ENCODE assay signal across 16 cellular contexts in the genomic region with DNA sequence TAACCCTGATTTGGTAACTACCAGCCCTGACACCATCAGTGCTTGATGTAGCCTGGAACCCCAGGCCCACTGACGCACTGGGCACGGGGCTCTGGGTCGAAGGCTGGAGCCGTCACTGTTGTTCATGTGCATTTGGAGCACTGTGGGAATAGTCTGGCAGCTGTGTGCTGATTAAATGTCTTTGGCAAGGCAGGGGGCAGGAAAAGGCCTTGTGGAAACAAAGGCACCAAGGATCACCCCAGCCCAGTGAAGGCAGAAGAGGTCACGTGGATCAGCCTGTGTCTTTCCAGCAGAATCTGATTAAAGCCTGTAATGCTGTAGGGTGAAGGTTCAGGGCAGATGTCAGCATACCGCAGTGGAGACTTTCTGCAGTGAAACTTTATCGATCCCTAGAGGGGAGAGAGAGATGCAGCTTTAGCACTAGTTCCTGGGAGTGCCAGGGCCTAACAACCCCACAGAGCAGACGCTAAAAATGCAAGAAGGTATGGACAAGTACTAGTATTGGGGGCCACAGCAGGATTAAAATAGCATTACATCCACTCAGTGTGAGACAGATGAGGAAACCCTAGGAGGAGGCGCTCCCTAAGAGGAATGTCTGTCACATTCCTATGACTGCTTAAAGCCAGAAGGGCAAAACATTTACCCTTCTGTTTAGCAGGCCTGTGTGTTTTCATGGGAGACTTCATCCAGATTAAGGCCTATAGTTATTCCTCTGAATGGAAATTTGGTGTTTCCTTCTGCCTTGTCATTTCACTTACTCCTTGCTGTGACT. TPM values are rescaled to one million over a fixed set of nuclear protein-coding genes. Genes with fewer than 3 reads are reported as not detected.
DNase-seq lines count a peak whose midpoint lies in the region; ATAC-seq and FAIRE-seq lines count a peak whose summit lies in the region.
"Had no signal": no experiment of that assay in that cellular context is flagged by ENCODE, and none has a peak within 500 bp of the region (broad histone marks: within the 10 kb centered on the region; RNA-seq: fewer than 3 reads in every experiment).

No MANE protein-coding gene starts in this region.

- no peak overlapping the region for H4K8ac ChIP-seq in mesenchymal stem cell (ENCODE audit: low read length)

- no peak overlapping the region for H2AFZ ChIP-seq in mesenchymal stem cell (ENCODE audit: low read depth, low read length)
- H2AFZ ChIP-seq: hepatocyte had no signal

- H2BK5ac ChIP-seq in mesenchymal stem cell (ENCODE audit: low read depth, low read length, poor library complexity, severe bottlenecking): no peak overlapping the region

- H3K4me2 ChIP-seq in mesenchymal stem cell (ENCODE audit: low read length, poor library complexity, severe bottlenecking): no peak overlapping the region
- H3K4me2 ChIP-seq: hepatocyte had no signal

- H3K4ac ChIP-seq in mesenchymal stem cell (ENCODE audit: low read depth in 1 of 2, low read length in 2 of 2): no peak overlapping the region

- H4K91ac ChIP-seq in mesenchymal stem cell (ENCODE audit: low read length): no peak overlapping the region

- H3K9ac ChIP-seq in mesenchymal stem cell (ENCODE audit: low read length): no peak overlapping the region

- no peak overlapping the region for H2BK12ac ChIP-seq in mesenchymal stem cell (ENCODE audit: low read length in 2 of 2)

- ATAC-seq in left ventricle myocardium superior (no peak), HG03159 (IDR thresholded peaks at IDR 0.05; ENCODE audit: unreplicated experiment) (no peak)
- ATAC-seq: activated T-helper 17 cell treated with anti-CD3 and anti-CD28 coated beads, Interleukin-2, amount 50 U/mL, for 72 hours; lower lobe of right lung had no signal

- H2BK120ac ChIP-seq in mesenchymal stem cell (ENCODE audit: low read depth, low read length): no peak overlapping the region

- no peak overlapping the region for H3K14ac ChIP-seq in mesenchymal stem cell (ENCODE audit: low read length in 2 of 2)

- peaks cover 51 to 87% of the 10 kb centered on the region in 2 experiments for H3K36me3 ChIP-seq in mesenchymal stem cell (ENCODE audit: control insufficient read depth in 1 of 2, insufficient read depth in 2 of 2, low read depth in 1 of 2, low read length in 2 of 2)

- FAIRE-seq in urothelium cell line (lab: Jason Lieb, UNC): no peak

- 95% methylated on average over 9 of the region's 9 CpGs for WGBS in mesenchymal stem cell

- peaks cover 26% of the 10 kb centered on the region for H3K79me1 ChIP-seq in mesenchymal stem cell (replicated peaks; ENCODE audit: low read length, poor library complexity, severe bottlenecking)

- peak overlapping the region; percentile 22 for H3K27ac ChIP-seq in cingulate gyrus (ENCODE audit: low read depth, low read length)
- peak overlapping the region; percentile 49 for H3K27ac ChIP-seq in mesenchymal stem cell (ENCODE audit: low read length, poor library complexity, severe bottlenecking)
- H3K27ac ChIP-seq: breast epithelium, hepatocyte, lower lobe of right lung, upper lobe of left lung had no signal

- H3K18ac ChIP-seq in mesenchymal stem cell (ENCODE audit: low read depth in 1 of 2, low read length in 2 of 2): no peak overlapping the region

- no peaks in the 10 kb centered on the region for H3K9me3 ChIP-seq in mesenchymal stem cell (ENCODE audit: control insufficient read depth, low read length)
- H3K9me3 ChIP-seq: breast epithelium, lower lobe of right lung, upper lobe of left lung had no signal

- H3K4me3 ChIP-seq in mesenchymal stem cell (ENCODE audit: insufficient read depth in 1 of 2, low read depth in 1 of 2, low read length in 2 of 2): no peak overlapping the region
- H3K4me3 ChIP-seq: breast epithelium, hepatocyte, lower lobe of right lung, upper lobe of left lung had no signal

- H2BK15ac ChIP-seq in mesenchymal stem cell (ENCODE audit: low read depth, poor library complexity, severe bottlenecking): no peak overlapping the region

- H3K27me3 ChIP-seq in mesenchymal stem cell (ENCODE audit: control insufficient read depth in 1 of 2, insufficient read depth in 1 of 2, low read length in 2 of 2): no peaks in the 10 kb centered on the region
- H3K27me3 ChIP-seq: breast epithelium, hepatocyte, upper lobe of left lung had no signal

- no peak overlapping the region for H3K23ac ChIP-seq in mesenchymal stem cell (ENCODE audit: low read length in 2 of 2)

- DNase-seq in cardiac septum (ENCODE audit: low spot score) (peak; percentile 61), left ventricle myocardium superior (no peak), mesenchymal stem cell (no peak), retina (no peak), urothelium cell line (ENCODE audit: low spot score) (no peak), KG1 (lab: John Stamatoyannopoulos, UW) (no peak)
- DNase-seq: activated CD4-positive, alpha-beta T cell treated with anti-CD3 and anti-CD28 coated beads for 1 hour; DMS79 treated with DMSO at 0.1 percent for 48 hours; lower lobe of right lung; NCI-H1092 treated with DMSO at 0.1 percent for 48 hours; upper lobe of left lung had no signal

- intact Hi-C loops in cardiac septum (cut with DNase I): no loop called here
- intact Hi-C loops in left ventricle myocardium superior (cut with micrococcal nuclease): no loop called here

- peaks cover 12% of the 10 kb centered on the region for H3K4me1 ChIP-seq in mesenchymal stem cell (ENCODE audit: control insufficient read depth, insufficient read depth, low read depth, low read length)
- H3K4me1 ChIP-seq: breast epithelium, upper lobe of left lung had no signal

- no peak overlapping the region for H2AK5ac ChIP-seq in mesenchymal stem cell (ENCODE audit: low read length, severe bottlenecking)

RNA-seq across cellular contexts. Expression of a gene that starts 9.7 kb away (rescaled TPM):
- total RNA-seq in cardiac septum (20.8 TPM), left ventricle myocardium superior (22.1 TPM)
- 33.9 TPM for polyA plus RNA-seq in mesenchymal stem cell (2013, experiment 1 of 2)
- 34.6 TPM for polyA plus RNA-seq in mesenchymal stem cell (2013, experiment 2 of 2)

RNA-seq across cellular contexts. Expression of a gene that starts 38.5 kb away (rescaled TPM):
- total RNA-seq in cardiac septum: 16.0 TPM
- 20.0 TPM for total RNA-seq in left ventricle myocardium superior
- 18.2 TPM for polyA plus RNA-seq in mesenchymal stem cell (2013, experiment 1 of 2)
- polyA plus RNA-seq in mesenchymal stem cell (2013, experiment 2 of 2): 16.6 TPM

RNA-seq across cellular contexts. Expression of a gene that starts 38.6 kb away (rescaled TPM):
- total RNA-seq in cardiac septum (4.3 TPM), left ventricle myocardium superior (3.5 TPM)
- polyA plus RNA-seq in mesenchymal stem cell (2013, experiment 1 of 2): 7.2 TPM
- 8.0 TPM for polyA plus RNA-seq in mesenchymal stem cell (2013, experiment 2 of 2)

RNA-seq across cellular contexts. Expression of a gene that starts 48.5 kb away (rescaled TPM):
- total RNA-seq in cardiac septum (50.2 TPM), left ventricle myocardium superior (41.8 TPM)
- 66.8 TPM for polyA plus RNA-seq in mesenchymal stem cell (2013, experiment 1 of 2)
- 68.1 TPM for polyA plus RNA-seq in mesenchymal stem cell (2013, experiment 2 of 2)
